In genomic region chr9:112174223-112174964, GRCh38 we compare ENCODE assay signal across 1 cellular context.
A peak's percentile ranks its signal among the peaks of the same experiment; 100 is the strongest.
TF ChIP-seq lines count a peak whose summit lies in the region.

No MANE protein-coding gene starts in this region.

TF ChIP-seq in K562, 482 proteins besides CTCF, POLR2A, EP300 and RAD21 (continued from another document):
- TF ChIP-seq MLLT1 (IDR thresholded peaks at IDR 0.05) (0 out of 4 replicates have a peak, but pooled peaks of 1 of the 2 experiments have one; percentile 8), DPF2 (IDR thresholded peaks at IDR 0.05) (peak; percentile 68; the same call in 1 of the 2 replicates), ZNF24 (IDR thresholded peaks at IDR 0.05) (peak; percentile 95), SRF (CRISPR knock-in tag; IDR thresholded peaks at IDR 0.05) (peak in 1 of 2 experiments; percentile 79; a peak in 2 of 4 replicates), YY1 (IDR thresholded peaks at IDR 0.05; ENCODE audit: borderline replicate concordance in 1 of 3, control insufficient read depth in 1 of 3, extremely low read depth in 1 of 3, insufficient read depth in 3 of 3, insufficient read length in 1 of 3, insufficient replicate concordance in 2 of 3, low read depth in 1 of 3, low read length in 2 of 3) (peak in 2 of 3 experiments; percentile 63 to 65), FOXA3 (CRISPR knock-in tag; conservative IDR thresholded peaks at IDR 0.05 in 1 of 2, IDR thresholded peaks at IDR 0.05 in 1 of 2) (no peak), FUS (optimal IDR thresholded peaks at IDR 0.05; ENCODE audit: low read depth, low read length) (no peak), ZFX (CRISPR knock-in tag; IDR thresholded peaks at IDR 0.05) (no peak), ZNF143 (CRISPR knock-in tag; IDR thresholded peaks at IDR 0.05) (0 out of 2 replicates have a peak, but pooled peaks have one; percentile 13), ZBED1 (IDR thresholded peaks at IDR 0.05) (no peak), ZSCAN32 (CRISPR knock-in tag; IDR thresholded peaks at IDR 0.05) (no peak), BRD9 (IDR thresholded peaks at IDR 0.05; ENCODE audit: low read depth, partially characterized antibody) (peak; percentile 50), FOSL1 (tag; conservative IDR thresholded peaks at IDR 0.05) (peak; percentile 58), RFX7 (CRISPR knock-in tag; IDR thresholded peaks at IDR 0.05) (0 out of 2 replicates have a peak, but pooled peaks have one; percentile 62), ERF (CRISPR knock-in tag; IDR thresholded peaks at IDR 0.05) (0 out of 2 replicates have a peak, but pooled peaks have one; percentile 39), SMARCE1 (IDR thresholded peaks at IDR 0.05) (peak; percentile 58; the same call in 1 of the 2 replicates), NR2C2 (CRISPR knock-in tag; IDR thresholded peaks at IDR 0.05) (no peak), NR2C2 (tag; IDR thresholded peaks at IDR 0.05) (peak; percentile 63; the same call in 1 of the 2 replicates), ARNT (IDR thresholded peaks at IDR 0.05) (0 out of 4 replicates have a peak, but pooled peaks of 1 of the 2 experiments have one; percentile 15), GTF2E2 (tag; IDR thresholded peaks at IDR 0.05) (peak; percentile 83), SAFB (IDR thresholded peaks at IDR 0.05; ENCODE audit: borderline replicate concordance, low read depth, low read length) (no peak), ZNF395 (CRISPR knock-in tag; IDR thresholded peaks at IDR 0.05) (peak; percentile 80; the same call in 1 of the 2 replicates), PRPF4 (IDR thresholded peaks at IDR 0.05; ENCODE audit: insufficient read depth, low read depth, low read length, poor library complexity, severe bottlenecking) (peak; percentile 25), ETV5 (CRISPR knock-in tag; IDR thresholded peaks at IDR 0.05; ENCODE audit: low read depth) (peak; percentile 82), L3MBTL2 (IDR thresholded peaks at IDR 0.05) (peak; percentile 34; the same call in 1 of the 2 replicates)
- TF ChIP-seq, protein P1, sequence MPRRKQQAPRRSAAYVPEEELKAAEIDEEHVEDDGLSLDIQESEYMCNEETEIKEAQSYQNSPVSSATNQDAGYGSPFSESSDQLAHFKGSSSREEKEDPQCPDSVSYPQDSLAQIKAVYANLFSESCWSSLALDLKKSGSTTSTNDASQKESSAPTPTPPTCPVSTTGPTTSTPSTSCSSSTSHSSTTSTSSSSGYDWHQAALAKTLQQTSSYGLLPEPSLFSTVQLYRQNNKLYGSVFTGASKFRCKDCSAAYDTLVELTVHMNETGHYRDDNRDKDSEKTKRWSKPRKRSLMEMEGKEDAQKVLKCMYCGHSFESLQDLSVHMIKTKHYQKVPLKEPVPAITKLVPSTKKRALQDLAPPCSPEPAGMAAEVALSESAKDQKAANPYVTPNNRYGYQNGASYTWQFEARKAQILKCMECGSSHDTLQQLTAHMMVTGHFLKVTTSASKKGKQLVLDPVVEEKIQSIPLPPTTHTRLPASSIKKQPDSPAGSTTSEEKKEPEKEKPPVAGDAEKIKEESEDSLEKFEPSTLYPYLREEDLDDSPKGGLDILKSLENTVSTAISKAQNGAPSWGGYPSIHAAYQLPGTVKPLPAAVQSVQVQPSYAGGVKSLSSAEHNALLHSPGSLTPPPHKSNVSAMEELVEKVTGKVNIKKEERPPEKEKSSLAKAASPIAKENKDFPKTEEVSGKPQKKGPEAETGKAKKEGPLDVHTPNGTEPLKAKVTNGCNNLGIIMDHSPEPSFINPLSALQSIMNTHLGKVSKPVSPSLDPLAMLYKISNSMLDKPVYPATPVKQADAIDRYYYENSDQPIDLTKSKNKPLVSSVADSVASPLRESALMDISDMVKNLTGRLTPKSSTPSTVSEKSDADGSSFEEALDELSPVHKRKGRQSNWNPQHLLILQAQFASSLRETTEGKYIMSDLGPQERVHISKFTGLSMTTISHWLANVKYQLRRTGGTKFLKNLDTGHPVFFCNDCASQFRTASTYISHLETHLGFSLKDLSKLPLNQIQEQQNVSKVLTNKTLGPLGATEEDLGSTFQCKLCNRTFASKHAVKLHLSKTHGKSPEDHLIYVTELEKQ (CRISPR knock-in tag; IDR thresholded peaks at IDR 0.05), result 0 out of 2 replicates have a peak, but pooled peaks have one; percentile 27
- TF ChIP-seq, protein P2, sequence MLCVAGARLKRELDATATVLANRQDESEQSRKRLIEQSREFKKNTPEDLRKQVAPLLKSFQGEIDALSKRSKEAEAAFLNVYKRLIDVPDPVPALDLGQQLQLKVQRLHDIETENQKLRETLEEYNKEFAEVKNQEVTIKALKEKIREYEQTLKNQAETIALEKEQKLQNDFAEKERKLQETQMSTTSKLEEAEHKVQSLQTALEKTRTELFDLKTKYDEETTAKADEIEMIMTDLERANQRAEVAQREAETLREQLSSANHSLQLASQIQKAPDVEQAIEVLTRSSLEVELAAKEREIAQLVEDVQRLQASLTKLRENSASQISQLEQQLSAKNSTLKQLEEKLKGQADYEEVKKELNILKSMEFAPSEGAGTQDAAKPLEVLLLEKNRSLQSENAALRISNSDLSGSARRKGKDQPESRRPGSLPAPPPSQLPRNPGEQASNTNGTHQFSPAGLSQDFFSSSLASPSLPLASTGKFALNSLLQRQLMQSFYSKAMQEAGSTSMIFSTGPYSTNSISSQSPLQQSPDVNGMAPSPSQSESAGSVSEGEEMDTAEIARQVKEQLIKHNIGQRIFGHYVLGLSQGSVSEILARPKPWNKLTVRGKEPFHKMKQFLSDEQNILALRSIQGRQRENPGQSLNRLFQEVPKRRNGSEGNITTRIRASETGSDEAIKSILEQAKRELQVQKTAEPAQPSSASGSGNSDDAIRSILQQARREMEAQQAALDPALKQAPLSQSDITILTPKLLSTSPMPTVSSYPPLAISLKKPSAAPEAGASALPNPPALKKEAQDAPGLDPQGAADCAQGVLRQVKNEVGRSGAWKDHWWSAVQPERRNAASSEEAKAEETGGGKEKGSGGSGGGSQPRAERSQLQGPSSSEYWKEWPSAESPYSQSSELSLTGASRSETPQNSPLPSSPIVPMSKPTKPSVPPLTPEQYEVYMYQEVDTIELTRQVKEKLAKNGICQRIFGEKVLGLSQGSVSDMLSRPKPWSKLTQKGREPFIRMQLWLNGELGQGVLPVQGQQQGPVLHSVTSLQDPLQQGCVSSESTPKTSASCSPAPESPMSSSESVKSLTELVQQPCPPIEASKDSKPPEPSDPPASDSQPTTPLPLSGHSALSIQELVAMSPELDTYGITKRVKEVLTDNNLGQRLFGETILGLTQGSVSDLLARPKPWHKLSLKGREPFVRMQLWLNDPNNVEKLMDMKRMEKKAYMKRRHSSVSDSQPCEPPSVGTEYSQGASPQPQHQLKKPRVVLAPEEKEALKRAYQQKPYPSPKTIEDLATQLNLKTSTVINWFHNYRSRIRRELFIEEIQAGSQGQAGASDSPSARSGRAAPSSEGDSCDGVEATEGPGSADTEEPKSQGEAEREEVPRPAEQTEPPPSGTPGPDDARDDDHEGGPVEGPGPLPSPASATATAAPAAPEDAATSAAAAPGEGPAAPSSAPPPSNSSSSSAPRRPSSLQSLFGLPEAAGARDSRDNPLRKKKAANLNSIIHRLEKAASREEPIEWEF (CRISPR knock-in tag; IDR thresholded peaks at IDR 0.05), result peak; percentile 80; the same call in 1 of the 2 replicates
- TF ChIP-seq, protein P3, sequence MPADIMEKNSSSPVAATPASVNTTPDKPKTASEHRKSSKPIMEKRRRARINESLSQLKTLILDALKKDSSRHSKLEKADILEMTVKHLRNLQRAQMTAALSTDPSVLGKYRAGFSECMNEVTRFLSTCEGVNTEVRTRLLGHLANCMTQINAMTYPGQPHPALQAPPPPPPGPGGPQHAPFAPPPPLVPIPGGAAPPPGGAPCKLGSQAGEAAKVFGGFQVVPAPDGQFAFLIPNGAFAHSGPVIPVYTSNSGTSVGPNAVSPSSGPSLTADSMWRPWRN (IDR thresholded peaks at IDR 0.05; ENCODE audit: low read depth), result 0 out of 2 replicates have a peak, but pooled peaks have one; percentile 11
- TF ChIP-seq, protein P4, sequence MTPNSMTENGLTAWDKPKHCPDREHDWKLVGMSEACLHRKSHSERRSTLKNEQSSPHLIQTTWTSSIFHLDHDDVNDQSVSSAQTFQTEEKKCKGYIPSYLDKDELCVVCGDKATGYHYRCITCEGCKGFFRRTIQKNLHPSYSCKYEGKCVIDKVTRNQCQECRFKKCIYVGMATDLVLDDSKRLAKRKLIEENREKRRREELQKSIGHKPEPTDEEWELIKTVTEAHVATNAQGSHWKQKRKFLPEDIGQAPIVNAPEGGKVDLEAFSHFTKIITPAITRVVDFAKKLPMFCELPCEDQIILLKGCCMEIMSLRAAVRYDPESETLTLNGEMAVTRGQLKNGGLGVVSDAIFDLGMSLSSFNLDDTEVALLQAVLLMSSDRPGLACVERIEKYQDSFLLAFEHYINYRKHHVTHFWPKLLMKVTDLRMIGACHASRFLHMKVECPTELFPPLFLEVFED (CRISPR knock-in tag; conservative IDR thresholded peaks at IDR 0.05), result 0 out of 2 replicates have a peak, but pooled peaks have one; percentile 32
- TF ChIP-seq, protein P5, sequence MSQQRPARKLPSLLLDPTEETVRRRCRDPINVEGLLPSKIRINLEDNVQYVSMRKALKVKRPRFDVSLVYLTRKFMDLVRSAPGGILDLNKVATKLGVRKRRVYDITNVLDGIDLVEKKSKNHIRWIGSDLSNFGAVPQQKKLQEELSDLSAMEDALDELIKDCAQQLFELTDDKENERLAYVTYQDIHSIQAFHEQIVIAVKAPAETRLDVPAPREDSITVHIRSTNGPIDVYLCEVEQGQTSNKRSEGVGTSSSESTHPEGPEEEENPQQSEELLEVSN (IDR thresholded peaks at IDR 0.05; ENCODE audit: borderline replicate concordance in 1 of 2, extremely low read depth in 1 of 2, insufficient read depth in 1 of 2, insufficient read length in 1 of 2, low read depth in 1 of 2, low read length in 1 of 2, poor library complexity in 1 of 2, severe bottlenecking in 1 of 2), result peak; percentile 15 to 67
